ENCODE assay signal across 1 cellular context in the genomic region with DNA sequence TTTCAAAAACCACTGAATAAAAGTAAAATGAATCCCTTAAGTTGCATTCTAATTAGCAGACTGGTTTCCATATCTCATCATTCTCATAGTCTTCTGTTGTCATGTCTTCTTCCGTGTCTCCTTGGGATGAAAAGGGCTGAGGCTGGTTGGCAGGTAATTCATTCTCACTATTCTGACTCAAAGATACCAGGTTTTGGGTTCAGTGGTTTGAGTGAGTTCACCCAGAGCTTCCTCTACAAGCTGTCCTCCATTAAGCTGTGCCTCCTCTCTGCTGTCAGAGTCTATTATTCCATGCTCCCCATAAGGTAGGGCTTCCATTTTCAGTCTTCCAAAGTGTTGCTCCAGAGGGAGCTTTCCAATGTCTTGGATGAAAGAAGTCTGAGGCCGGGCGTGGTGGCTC.
TF ChIP-seq lines count a peak whose summit lies in the region.

No MANE protein-coding gene starts in this region.

TF ChIP-seq in GM12878, 131 proteins besides CTCF, POLR2A, EP300 and RAD21 (continued from another document):
- TF ChIP-seq, protein P1, sequence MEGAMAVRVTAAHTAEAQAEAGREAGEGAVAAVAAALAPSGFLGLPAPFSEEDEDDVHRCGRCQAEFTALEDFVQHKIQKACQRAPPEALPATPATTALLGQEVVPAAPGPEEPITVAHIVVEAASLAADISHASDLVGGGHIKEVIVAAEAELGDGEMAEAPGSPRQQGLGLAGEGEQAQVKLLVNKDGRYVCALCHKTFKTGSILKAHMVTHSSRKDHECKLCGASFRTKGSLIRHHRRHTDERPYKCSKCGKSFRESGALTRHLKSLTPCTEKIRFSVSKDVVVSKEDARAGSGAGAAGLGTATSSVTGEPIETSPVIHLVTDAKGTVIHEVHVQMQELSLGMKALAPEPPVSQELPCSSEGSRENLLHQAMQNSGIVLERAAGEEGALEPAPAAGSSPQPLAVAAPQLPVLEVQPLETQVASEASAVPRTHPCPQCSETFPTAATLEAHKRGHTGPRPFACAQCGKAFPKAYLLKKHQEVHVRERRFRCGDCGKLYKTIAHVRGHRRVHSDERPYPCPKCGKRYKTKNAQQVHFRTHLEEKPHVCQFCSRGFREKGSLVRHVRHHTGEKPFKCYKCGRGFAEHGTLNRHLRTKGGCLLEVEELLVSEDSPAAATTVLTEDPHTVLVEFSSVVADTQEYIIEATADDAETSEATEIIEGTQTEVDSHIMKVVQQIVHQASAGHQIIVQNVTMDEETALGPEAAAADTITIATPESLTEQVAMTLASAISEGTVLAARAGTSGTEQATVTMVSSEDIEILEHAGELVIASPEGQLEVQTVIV (IDR thresholded peaks at IDR 0.05; ENCODE audit: borderline replicate concordance, partially characterized antibody): no peak
- TF ChIP-seq, protein P2, sequence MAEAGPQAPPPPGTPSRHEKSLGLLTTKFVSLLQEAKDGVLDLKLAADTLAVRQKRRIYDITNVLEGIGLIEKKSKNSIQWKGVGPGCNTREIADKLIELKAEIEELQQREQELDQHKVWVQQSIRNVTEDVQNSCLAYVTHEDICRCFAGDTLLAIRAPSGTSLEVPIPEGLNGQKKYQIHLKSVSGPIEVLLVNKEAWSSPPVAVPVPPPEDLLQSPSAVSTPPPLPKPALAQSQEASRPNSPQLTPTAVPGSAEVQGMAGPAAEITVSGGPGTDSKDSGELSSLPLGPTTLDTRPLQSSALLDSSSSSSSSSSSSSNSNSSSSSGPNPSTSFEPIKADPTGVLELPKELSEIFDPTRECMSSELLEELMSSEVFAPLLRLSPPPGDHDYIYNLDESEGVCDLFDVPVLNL (IDR thresholded peaks at IDR 0.05; ENCODE audit: low read depth, low read length): no peak
- TF ChIP-seq, protein P3, sequence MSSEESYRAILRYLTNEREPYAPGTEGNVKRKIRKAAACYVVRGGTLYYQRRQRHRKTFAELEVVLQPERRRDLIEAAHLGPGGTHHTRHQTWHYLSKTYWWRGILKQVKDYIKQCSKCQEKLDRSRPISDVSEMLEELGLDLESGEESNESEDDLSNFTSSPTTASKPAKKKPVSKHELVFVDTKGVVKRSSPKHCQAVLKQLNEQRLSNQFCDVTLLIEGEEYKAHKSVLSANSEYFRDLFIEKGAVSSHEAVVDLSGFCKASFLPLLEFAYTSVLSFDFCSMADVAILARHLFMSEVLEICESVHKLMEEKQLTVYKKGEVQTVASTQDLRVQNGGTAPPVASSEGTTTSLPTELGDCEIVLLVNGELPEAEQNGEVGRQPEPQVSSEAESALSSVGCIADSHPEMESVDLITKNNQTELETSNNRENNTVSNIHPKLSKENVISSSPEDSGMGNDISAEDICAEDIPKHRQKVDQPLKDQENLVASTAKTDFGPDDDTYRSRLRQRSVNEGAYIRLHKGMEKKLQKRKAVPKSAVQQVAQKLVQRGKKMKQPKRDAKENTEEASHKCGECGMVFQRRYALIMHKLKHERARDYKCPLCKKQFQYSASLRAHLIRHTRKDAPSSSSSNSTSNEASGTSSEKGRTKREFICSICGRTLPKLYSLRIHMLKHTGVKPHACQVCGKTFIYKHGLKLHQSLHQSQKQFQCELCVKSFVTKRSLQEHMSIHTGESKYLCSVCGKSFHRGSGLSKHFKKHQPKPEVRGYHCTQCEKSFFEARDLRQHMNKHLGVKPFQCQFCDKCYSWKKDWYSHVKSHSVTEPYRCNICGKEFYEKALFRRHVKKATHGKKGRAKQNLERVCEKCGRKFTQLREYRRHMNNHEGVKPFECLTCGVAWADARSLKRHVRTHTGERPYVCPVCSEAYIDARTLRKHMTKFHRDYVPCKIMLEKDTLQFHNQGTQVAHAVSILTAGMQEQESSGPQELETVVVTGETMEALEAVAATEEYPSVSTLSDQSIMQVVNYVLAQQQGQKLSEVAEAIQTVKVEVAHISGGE (CRISPR knock-in tag; IDR thresholded peaks at IDR 0.05): no peak
- TF ChIP-seq TCF7 (IDR thresholded peaks at IDR 0.05; ENCODE audit: borderline replicate concordance) (no peak), TCF3 (IDR thresholded peaks at IDR 0.05; ENCODE audit: borderline replicate concordance, insufficient read depth, low read depth, low read length) (no peak), JUND (IDR thresholded peaks at IDR 0.05; ENCODE audit: low read depth, low read length) (no peak)
- TF ChIP-seq, protein P4, sequence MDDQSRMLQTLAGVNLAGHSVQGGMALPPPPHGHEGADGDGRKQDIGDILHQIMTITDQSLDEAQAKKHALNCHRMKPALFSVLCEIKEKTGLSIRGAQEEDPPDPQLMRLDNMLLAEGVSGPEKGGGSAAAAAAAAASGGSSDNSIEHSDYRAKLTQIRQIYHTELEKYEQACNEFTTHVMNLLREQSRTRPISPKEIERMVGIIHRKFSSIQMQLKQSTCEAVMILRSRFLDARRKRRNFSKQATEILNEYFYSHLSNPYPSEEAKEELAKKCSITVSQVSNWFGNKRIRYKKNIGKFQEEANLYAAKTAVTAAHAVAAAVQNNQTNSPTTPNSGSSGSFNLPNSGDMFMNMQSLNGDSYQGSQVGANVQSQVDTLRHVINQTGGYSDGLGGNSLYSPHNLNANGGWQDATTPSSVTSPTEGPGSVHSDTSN (IDR thresholded peaks at IDR 0.05; ENCODE audit: insufficient replicate concordance, low read depth, low read length): no peak
